ENCODE assay signal across 1 cellular context in the genomic region with DNA sequence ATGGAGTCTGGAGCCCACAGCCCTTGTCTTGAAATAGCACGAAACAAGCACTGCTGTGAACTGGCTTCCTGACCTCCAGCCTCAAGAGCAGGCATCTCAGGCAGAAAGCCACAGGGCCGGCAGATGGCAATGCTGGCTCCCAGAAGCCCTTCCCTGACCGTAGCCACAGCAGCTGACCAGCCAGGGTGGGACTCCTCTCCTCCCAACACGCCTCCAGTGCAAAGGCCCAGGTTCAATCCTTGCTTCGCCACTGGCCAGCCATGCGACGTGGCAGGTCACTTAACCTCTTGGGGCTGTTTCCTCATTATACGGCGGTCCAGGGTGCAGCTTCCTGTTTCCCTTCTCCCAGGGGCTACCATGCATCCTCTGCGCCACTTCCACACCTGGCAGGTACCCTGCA.
TF ChIP-seq lines count a peak whose summit lies in the region.

No MANE protein-coding gene starts in this region.

TF ChIP-seq in K562, 482 proteins besides CTCF, POLR2A, EP300 and RAD21:
- TF ChIP-seq, protein P1, sequence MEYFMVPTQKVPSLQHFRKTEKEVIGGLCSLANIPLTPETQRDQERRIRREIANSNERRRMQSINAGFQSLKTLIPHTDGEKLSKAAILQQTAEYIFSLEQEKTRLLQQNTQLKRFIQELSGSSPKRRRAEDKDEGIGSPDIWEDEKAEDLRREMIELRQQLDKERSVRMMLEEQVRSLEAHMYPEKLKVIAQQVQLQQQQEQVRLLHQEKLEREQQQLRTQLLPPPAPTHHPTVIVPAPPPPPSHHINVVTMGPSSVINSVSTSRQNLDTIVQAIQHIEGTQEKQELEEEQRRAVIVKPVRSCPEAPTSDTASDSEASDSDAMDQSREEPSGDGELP (CRISPR knock-in tag; IDR thresholded peaks at IDR 0.05; ENCODE audit: borderline replicate concordance): 0 out of 2 replicates have a peak, but pooled peaks have one; percentile 20
- TF ChIP-seq EP400 (IDR thresholded peaks at IDR 0.05) (no peak), NR3C1 (CRISPR knock-in tag; IDR thresholded peaks at IDR 0.05) (no peak), HNRNPL (IDR thresholded peaks at IDR 0.05; ENCODE audit: low read depth, low read length) (no peak), MEIS2 (IDR thresholded peaks at IDR 0.05; ENCODE audit: partially characterized antibody) (no peak), GATAD2B (IDR thresholded peaks at IDR 0.05; ENCODE audit: borderline replicate concordance) (no peak), ERF (CRISPR knock-in tag; IDR thresholded peaks at IDR 0.05) (no peak), MAFF (IDR thresholded peaks at IDR 0.05; ENCODE audit: low read length) (no peak)
- TF ChIP-seq, protein P2, sequence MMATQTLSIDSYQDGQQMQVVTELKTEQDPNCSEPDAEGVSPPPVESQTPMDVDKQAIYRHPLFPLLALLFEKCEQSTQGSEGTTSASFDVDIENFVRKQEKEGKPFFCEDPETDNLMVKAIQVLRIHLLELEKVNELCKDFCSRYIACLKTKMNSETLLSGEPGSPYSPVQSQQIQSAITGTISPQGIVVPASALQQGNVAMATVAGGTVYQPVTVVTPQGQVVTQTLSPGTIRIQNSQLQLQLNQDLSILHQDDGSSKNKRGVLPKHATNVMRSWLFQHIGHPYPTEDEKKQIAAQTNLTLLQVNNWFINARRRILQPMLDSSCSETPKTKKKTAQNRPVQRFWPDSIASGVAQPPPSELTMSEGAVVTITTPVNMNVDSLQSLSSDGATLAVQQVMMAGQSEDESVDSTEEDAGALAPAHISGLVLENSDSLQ (IDR thresholded peaks at IDR 0.05): no peak
TF ChIP-seq in K562: peak in this region for 1.
